8 cellular contexts compared by ENCODE assay signal in the genomic region with DNA sequence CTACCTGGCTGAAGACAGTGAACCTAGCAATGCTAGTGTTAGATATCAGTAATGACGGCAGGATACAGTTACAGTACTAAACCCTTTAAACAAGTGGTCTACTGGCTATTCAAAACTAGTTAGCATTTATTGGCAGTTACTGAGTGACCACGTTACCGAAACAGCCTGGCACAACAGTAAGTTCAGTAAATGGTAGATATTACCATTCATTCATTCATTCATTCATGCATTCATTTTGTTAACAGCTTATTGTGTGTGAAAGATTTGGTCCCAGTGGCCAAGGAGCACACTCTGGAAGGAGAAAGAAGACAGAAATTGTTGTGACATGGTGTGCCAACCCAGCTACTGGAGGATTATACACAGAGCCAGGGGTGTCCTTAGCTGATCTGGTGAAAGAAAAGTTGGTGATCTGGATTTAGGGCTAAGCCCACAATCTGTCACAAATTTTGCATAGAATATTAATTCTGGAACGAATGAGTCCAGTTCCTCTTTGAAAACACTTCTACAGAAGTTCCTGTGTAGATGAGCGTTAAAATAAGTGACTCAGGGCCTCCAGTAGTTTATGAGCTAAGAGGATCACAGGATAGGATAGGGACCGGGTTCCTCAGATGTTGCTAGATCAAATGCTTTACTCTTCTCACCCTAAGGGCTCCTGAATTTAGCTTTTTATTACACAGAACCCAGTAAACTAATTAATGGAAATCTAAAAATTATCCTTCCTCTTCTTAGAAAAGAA.
DNase-seq lines count a peak whose midpoint lies in the region; ATAC-seq and TF ChIP-seq lines count a peak whose summit lies in the region.

No MANE protein-coding gene starts in this region.

- no peak overlapping the region for H3K56ac ChIP-seq in mesendoderm (ENCODE audit: low read length)

- no peaks in the 10 kb centered on the region for H3K79me2 ChIP-seq in mesendoderm (ENCODE audit: control insufficient read depth, insufficient read depth, low read length)

- CTCF ChIA-PET in A673 (lab: Charles Lee), result no interaction called here

- H3K9ac ChIP-seq in HUES48 (ENCODE audit: low read depth, low read length) (no peak overlapping the region), mesendoderm (ENCODE audit: low read length) (no peak overlapping the region)

- TF ChIP-seq POLR2A in erythroblast (IDR thresholded peaks at IDR 0.05; ENCODE audit: low read length), result no peak

- no peak overlapping the region for H3K23ac ChIP-seq in mesendoderm (ENCODE audit: low read length)

- TF ChIP-seq CTCF in A673 (conservative IDR thresholded peaks at IDR 0.05; ENCODE audit: low read depth, low read length), result no peak

- no peaks in the 10 kb centered on the region for H3K79me1 ChIP-seq in mesendoderm (ENCODE audit: low read length)

- H3K4me3 Mint-ChIP-seq in activated naive CD8-positive, alpha-beta T cell treated with anti-CD3 and anti-CD28 coated beads, Interleukin-2, amount 50 U/mL, for 24 hours, result peak overlapping the region; percentile 74

- H2BK5ac ChIP-seq in mesendoderm (ENCODE audit: low read length), result no peak overlapping the region

- no peak overlapping the region for H2AK5ac ChIP-seq in mesendoderm (ENCODE audit: low read length)

- no CpG with 5 or more reads among the region's 6 CpGs for WGBS in mesendoderm (ENCODE audit: extremely low coverage, insufficient coverage, low lambda C conversion rate)
- WGBS in aorta, 2 donors, result 76 to 79% methylated on average over 6 of the region's 6 CpGs

- H4K8ac ChIP-seq in mesendoderm (ENCODE audit: low read depth, low read length), result no peak overlapping the region

- peak overlapping the region; percentile 26 for H3K27ac Mint-ChIP-seq in activated naive CD8-positive, alpha-beta T cell treated with anti-CD3 and anti-CD28 coated beads, Interleukin-2, amount 50 U/mL, for 24 hours

- in situ Hi-C loops in HAP-1 (cut with MboI; ENCODE audit: low sequenced_read_pairs), result loop anchor here (10.0 kb wide), 1 partner anchor 116 kb away; no protein-coding TSS in a partner anchor

- peaks cover 20% of the 10 kb centered on the region for H3K4me1 ChIP-seq in A673 (ENCODE audit: insufficient read depth, low read length, poor library complexity, severe bottlenecking)
- peaks cover 12% of the 10 kb centered on the region for H3K4me1 ChIP-seq in HUES48 (ENCODE audit: control insufficient read depth, insufficient read depth, low read length)
- no peaks in the 10 kb centered on the region for H3K4me1 ChIP-seq in mesendoderm (ENCODE audit: control insufficient read depth, low read depth, low read length)
- H3K4me1 ChIP-seq in aorta (ENCODE audit: control insufficient read depth in 1 of 2, insufficient read depth in 2 of 2, low read length in 2 of 2), result no peaks in the 10 kb centered on the region
- peaks cover 10% of the 10 kb centered on the region for H3K4me1 ChIP-seq in HAP-1

- H3K27me3 Mint-ChIP-seq in activated naive CD8-positive, alpha-beta T cell treated with anti-CD3 and anti-CD28 coated beads, Interleukin-2, amount 50 U/mL, for 24 hours, result peaks cover 49% of the 10 kb centered on the region

- POLR2A ChIA-PET in A673 (lab: Charles Lee; ENCODE audit: low non-redundant PET), result no interaction called here

- BruUV-seq in A673 (replicated peaks; lab: Mats Ljungman, UMichigan), result no TSS peak

- H3K18ac ChIP-seq in mesendoderm (ENCODE audit: low read length), result peak overlapping the region; percentile 82

- intact Hi-C loops in A673 (cut with micrococcal nuclease; ENCODE audit: unreplicated experiment) (loop anchor here (10.0 kb wide), 1 partner anchor 246 kb away; no protein-coding TSS in a partner anchor), aorta (cut with DNase I) (loop anchor here (1.0 to 10.0 kb wide), 8 partner anchors 14 to 246 kb away; no protein-coding TSS in a partner anchor)

- peak; percentile 21 for DNase-seq in A673 (ENCODE audit: low spot score)
- DNase-seq in activated naive CD8-positive, alpha-beta T cell treated with anti-CD3 and anti-CD28 coated beads, Interleukin-2, amount 50 U/mL, for 24 hours, result no peak
- DNase-seq in mesendoderm, result no peak
- no peak for DNase-seq in aorta
- no peak for DNase-seq in activated CD4-positive, alpha-beta T cell treated with anti-CD3 and anti-CD28 coated beads, Interleukin-2, amount 50 U/mL, for 4 hours
- DNase-seq in erythroblast (lab: John Stamatoyannopoulos, UW), result no peak
- no peak for DNase-seq in HAP-1 (ENCODE audit: low spot score in 2 of 2)

- no peak overlapping the region for H3K4ac ChIP-seq in mesendoderm (ENCODE audit: low read depth, low read length)

- H3K4me3 ChIP-seq in A673 (ENCODE audit: low read depth, low read length, poor library complexity, severe bottlenecking) (peak overlapping the region; percentile 70), HUES48 (ENCODE audit: low read depth, low read length) (peak overlapping the region; percentile 69), mesendoderm (ENCODE audit: low read length) (no peak overlapping the region), aorta (ENCODE audit: low read length in 2 of 2) (no peak overlapping the region), HAP-1 (no peak overlapping the region; the same call in 1 of the 2 replicates)

- peak; percentile 34 for ATAC-seq in activated naive CD8-positive, alpha-beta T cell treated with anti-CD3 and anti-CD28 coated beads, Interleukin-2, amount 50 U/mL, for 24 hours
- no peak for ATAC-seq in aorta (ENCODE audit: low FRiP score)

- H3K4me2 ChIP-seq in mesendoderm (ENCODE audit: low read length), result no peak overlapping the region

- no peaks in the 10 kb centered on the region for H3K9me3 Mint-ChIP-seq in activated naive CD8-positive, alpha-beta T cell treated with anti-CD3 and anti-CD28 coated beads, Interleukin-2, amount 50 U/mL, for 24 hours

- no peak overlapping the region for H2BK120ac ChIP-seq in mesendoderm (ENCODE audit: low read depth, low read length)

- no peaks in the 10 kb centered on the region for H3K27me3 ChIP-seq in A673 (replicated peaks; ENCODE audit: insufficient read depth, low read depth, low read length, poor library complexity)
- peaks cover 23% of the 10 kb centered on the region for H3K27me3 ChIP-seq in HUES48 (ENCODE audit: control insufficient read depth, insufficient read depth, low read length)
- H3K27me3 ChIP-seq in mesendoderm (ENCODE audit: insufficient read depth, low read length, poor library complexity), result no peaks in the 10 kb centered on the region
- H3K27me3 ChIP-seq in aorta (ENCODE audit: control insufficient read depth in 1 of 2, insufficient read depth in 2 of 2, low read length in 1 of 2), result no peaks in the 10 kb centered on the region
- no peaks in the 10 kb centered on the region for H3K27me3 ChIP-seq in HAP-1 (ENCODE audit: low read depth)

- H2BK15ac ChIP-seq in mesendoderm (replicated peaks; ENCODE audit: low read depth), result no peak overlapping the region

- H3K9me3 ChIP-seq in A673 (ENCODE audit: low read depth, low read length, poor library complexity, severe bottlenecking) (no peaks in the 10 kb centered on the region), HUES48 (ENCODE audit: control insufficient read depth, insufficient read depth, low read length) (no peaks in the 10 kb centered on the region), aorta (ENCODE audit: control insufficient read depth, low read length) (no peaks in the 10 kb centered on the region), HAP-1 (no peaks in the 10 kb centered on the region)

- H4K5ac ChIP-seq in mesendoderm (ENCODE audit: low read length), result no peak overlapping the region

- peaks cover 11% of the 10 kb centered on the region for H3K4me1 Mint-ChIP-seq in activated naive CD8-positive, alpha-beta T cell treated with anti-CD3 and anti-CD28 coated beads, Interleukin-2, amount 50 U/mL, for 24 hours

- H3K36me3 Mint-ChIP-seq in activated naive CD8-positive, alpha-beta T cell treated with anti-CD3 and anti-CD28 coated beads, Interleukin-2, amount 50 U/mL, for 24 hours (ENCODE audit: low read depth), result no peaks in the 10 kb centered on the region

- H3K27ac ChIP-seq in A673 (ENCODE audit: low read depth, low read length, poor library complexity, severe bottlenecking) (no peak overlapping the region), HUES48 (ENCODE audit: low read depth, low read length) (peak overlapping the region; percentile 21), mesendoderm (ENCODE audit: low read depth, low read length) (no peak overlapping the region), aorta (ENCODE audit: low read depth in 1 of 2, low read length in 2 of 2) (no peak overlapping the region)

- H3K36me3 ChIP-seq in A673 (ENCODE audit: insufficient read depth, low read length, poor library complexity, severe bottlenecking), result no peaks in the 10 kb centered on the region
- H3K36me3 ChIP-seq in HUES48 (ENCODE audit: control insufficient read depth, insufficient read depth, low read length), result no peaks in the 10 kb centered on the region
- H3K36me3 ChIP-seq in mesendoderm (ENCODE audit: control insufficient read depth, insufficient read depth, low read length), result no peaks in the 10 kb centered on the region
- no peaks in the 10 kb centered on the region for H3K36me3 ChIP-seq in aorta (ENCODE audit: control insufficient read depth in 1 of 2, insufficient read depth in 2 of 2, low read length in 1 of 2)
- peaks cover 5% of the 10 kb centered on the region; the same call in 1 of the 2 replicates for H3K36me3 ChIP-seq in HAP-1 (replicated peaks)

Comparison
In these comparisons a context has a peak if more than half of its experiments do, and no peak if none do; other contexts are left out.
1. H3K4me3 ChIP-seq: peak in A673 (single experiment) and HUES48 (single experiment); none in mesendoderm (single experiment), aorta (0 of 2) and HAP-1 (single experiment).